Comparison of ENCODE assay signal across 27 cellular contexts in genomic region chrX:19789782-19790181, GRCh38.
DNase-seq lines count a peak whose midpoint lies in the region; ATAC-seq, FAIRE-seq and TF ChIP-seq lines count a peak whose summit lies in the region.
"Had no signal": no experiment of that assay in that cellular context is flagged by ENCODE, and none has a peak within 500 bp of the region (broad histone marks: within the 10 kb centered on the region; RNA-seq: fewer than 3 reads in every experiment).

No MANE protein-coding gene starts in this region.

- H3K27me3 ChIP-seq in tibial nerve = no peaks in the 10 kb centered on the region
- H3K27me3 ChIP-seq: gastrocnemius medialis, hepatocyte, left lung, ovary had no signal

- H3K27me3 Mint-ChIP-seq in activated naive CD4-positive, alpha-beta T cell treated with anti-CD3 and anti-CD28 coated beads for 36 hours (ENCODE audit: low read depth) = no peaks in the 10 kb centered on the region
- H3K27me3 Mint-ChIP-seq in activated naive CD8-positive, alpha-beta T cell = no peaks in the 10 kb centered on the region
- no peaks in the 10 kb centered on the region for H3K27me3 Mint-ChIP-seq in stimulated activated memory B cell treated with anti-CD40 and anti-IgM and Interleukin-4, amounts not matched to agents 10 μg/mL and 1 μg/mL and 100 μg/mL, for 72 hours
- H3K27me3 Mint-ChIP-seq: activated CD4-positive, alpha-beta T cell treated with anti-CD3 and anti-CD28 coated beads, Interleukin-2, amount 10 ng/mL, durations not matched to agents 7 days and 5 days had no signal

- no peak for TF ChIP-seq EP300 in tibial nerve (IDR thresholded peaks at IDR 0.05)

- 35 to 51% methylated on average over 3 of the region's 3 CpGs for WGBS in tibial nerve, 2 donors

- TF ChIP-seq POLR2A in tibial nerve (IDR thresholded peaks at IDR 0.05) = no peak

- no peak overlapping the region for H3K4me3 Mint-ChIP-seq in activated naive CD4-positive, alpha-beta T cell treated with anti-CD3 and anti-CD28 coated beads for 36 hours
- H3K4me3 Mint-ChIP-seq in activated naive CD8-positive, alpha-beta T cell = no peak overlapping the region
- H3K4me3 Mint-ChIP-seq in stimulated activated memory B cell treated with anti-CD40 and anti-IgM and Interleukin-4, amounts not matched to agents 10 μg/mL and 1 μg/mL and 100 μg/mL, for 72 hours = no peak overlapping the region
- H3K4me3 Mint-ChIP-seq: activated CD4-positive, alpha-beta T cell treated with anti-CD3 and anti-CD28 coated beads, Interleukin-2, amount 10 ng/mL, durations not matched to agents 7 days and 5 days; nephron had no signal

- no peaks in the 10 kb centered on the region for H3K9me3 Mint-ChIP-seq in activated naive CD4-positive, alpha-beta T cell treated with anti-CD3 and anti-CD28 coated beads for 36 hours
- no peaks in the 10 kb centered on the region for H3K9me3 Mint-ChIP-seq in activated naive CD8-positive, alpha-beta T cell (ENCODE audit: low read depth)
- H3K9me3 Mint-ChIP-seq in stimulated activated memory B cell treated with anti-CD40 and anti-IgM and Interleukin-4, amounts not matched to agents 10 μg/mL and 1 μg/mL and 100 μg/mL, for 72 hours = no peaks in the 10 kb centered on the region

- TF ChIP-seq CTCF in tibial nerve (IDR thresholded peaks at IDR 0.05) = no peak

- no peak overlapping the region for H3K4me3 ChIP-seq in tibial nerve
- H3K4me3 ChIP-seq: coronary artery, gastrocnemius medialis, hepatocyte, left lung, ovary had no signal

- peaks cover 5% of the 10 kb centered on the region for H3K36me3 Mint-ChIP-seq in activated naive CD4-positive, alpha-beta T cell treated with anti-CD3 and anti-CD28 coated beads for 36 hours (ENCODE audit: low read depth)
- peaks cover 2% of the 10 kb centered on the region for H3K36me3 Mint-ChIP-seq in activated naive CD8-positive, alpha-beta T cell
- peaks cover 10% of the 10 kb centered on the region for H3K36me3 Mint-ChIP-seq in stimulated activated memory B cell treated with anti-CD40 and anti-IgM and Interleukin-4, amounts not matched to agents 10 μg/mL and 1 μg/mL and 100 μg/mL, for 72 hours

- no peak overlapping the region for H3K27ac ChIP-seq in substantia nigra (ENCODE audit: low read depth, low read length, poor library complexity, severe bottlenecking)
- no peak overlapping the region for H3K27ac ChIP-seq in tibial nerve
- H3K27ac ChIP-seq: coronary artery, gastrocnemius medialis, hepatocyte, left lung, ovary had no signal

- CTCF ChIA-PET in activated naive CD4-positive, alpha-beta T cell treated with anti-CD3 and anti-CD28 coated beads for 36 hours (lab: Charles Lee) = interaction anchor here (0.6 kb wide), 1 partner anchor 24 kb away, joined by 3 read pairs; no protein-coding TSS in a partner anchor

- H3K4me1 ChIP-seq in tibial nerve = no peaks in the 10 kb centered on the region
- H3K4me1 ChIP-seq: gastrocnemius medialis had no signal

- intact Hi-C loops in activated naive CD4-positive, alpha-beta T cell treated with anti-CD3 and anti-CD28 coated beads for 36 hours (cut with micrococcal nuclease) = loop anchor here (2.0 kb wide), 1 partner anchor 41 kb away; no protein-coding TSS in a partner anchor

- DNase-seq in activated naive CD4-positive, alpha-beta T cell treated with anti-CD3 and anti-CD28 coated beads for 36 hours = no peak
- no peak for DNase-seq in activated naive CD4-positive, alpha-beta T cell treated with anti-CD3 and anti-CD28 coated beads, Interleukin-2, amount 50 U/mL, for 16 hours
- DNase-seq in GM18507 (ENCODE audit: extremely low spot score, insufficient read length, low read depth) (no peak), NCI-H1417 treated with DMSO at 0.1 percent for 48 hours (lab: John Stamatoyannopoulos, UW) (no peak), substantia nigra (lab: John Stamatoyannopoulos, UW) (no peak), tibial nerve (ENCODE audit: low spot score in 2 of 2) (no peak)
- DNase-seq: activated CD4-positive, alpha-beta T cell treated with anti-CD3 and anti-CD28 coated beads, Interleukin-2, amount 10 ng/mL, durations not matched to agents 7 days and 5 days; activated CD8-positive, alpha-beta memory T cell treated with anti-CD3 and anti-CD28 coated beads, Interleukin-2, amount 50 U/mL, for 4 hours; activated gamma-delta T cell; anterior cingulate cortex; gastrocnemius medialis; GOT3; KG1; left lung; midbrain; NCI-H2171; NCI-H524; ovary; retina; small intestine; stimulated activated CD4-positive, alpha-beta T cell treated with anti-CD3 and anti-CD28 coated beads, Interleukin-2, amount 100 ng/mL, for 24 hours had no signal

- peak; percentile 60 for ATAC-seq in stimulated activated memory B cell treated with anti-CD40 and anti-IgM and Interleukin-4, amounts not matched to agents 10 μg/mL and 1 μg/mL and 100 μg/mL, for 72 hours
- ATAC-seq: gastrocnemius medialis, left lung had no signal

- peak; percentile 47 for FAIRE-seq in GM18507 (lab: Jason Lieb, UNC)
- FAIRE-seq: RCC 7860, small intestine had no signal

- H3K27ac Mint-ChIP-seq in activated naive CD4-positive, alpha-beta T cell treated with anti-CD3 and anti-CD28 coated beads for 36 hours = peak overlapping the region; percentile 81
- H3K27ac Mint-ChIP-seq in activated naive CD8-positive, alpha-beta T cell = peak overlapping the region; percentile 77
- peak overlapping the region; percentile 89 for H3K27ac Mint-ChIP-seq in stimulated activated memory B cell treated with anti-CD40 and anti-IgM and Interleukin-4, amounts not matched to agents 10 μg/mL and 1 μg/mL and 100 μg/mL, for 72 hours
- H3K27ac Mint-ChIP-seq: activated CD4-positive, alpha-beta T cell treated with anti-CD3 and anti-CD28 coated beads, Interleukin-2, amount 10 ng/mL, durations not matched to agents 7 days and 5 days; nephron had no signal

- H3K4me1 Mint-ChIP-seq in activated naive CD4-positive, alpha-beta T cell treated with anti-CD3 and anti-CD28 coated beads for 36 hours (ENCODE audit: low read depth) = peaks cover 72% of the 10 kb centered on the region
- peaks cover 75% of the 10 kb centered on the region for H3K4me1 Mint-ChIP-seq in activated naive CD8-positive, alpha-beta T cell (ENCODE audit: low read depth)
- peaks cover 42% of the 10 kb centered on the region for H3K4me1 Mint-ChIP-seq in stimulated activated memory B cell treated with anti-CD40 and anti-IgM and Interleukin-4, amounts not matched to agents 10 μg/mL and 1 μg/mL and 100 μg/mL, for 72 hours
- H3K4me1 Mint-ChIP-seq: nephron had no signal

- no peaks in the 10 kb centered on the region for H3K36me3 ChIP-seq in tibial nerve
- H3K36me3 ChIP-seq: gastrocnemius medialis, left lung, ovary had no signal

- no peaks in the 10 kb centered on the region for H3K9me3 ChIP-seq in tibial nerve
- H3K9me3 ChIP-seq: gastrocnemius medialis, left lung, ovary had no signal
